In genomic region chr12:6693832-6694355, GRCh38 we compare ENCODE assay signal across 1 cellular context.
TF ChIP-seq lines count a peak whose summit lies in the region.

No MANE protein-coding gene starts in this region.

TF ChIP-seq in HCT116, 20 proteins besides CTCF, POLR2A, EP300 and RAD21:
- TF ChIP-seq ZFX (IDR thresholded peaks at IDR 0.05), result no peak
- 0 out of 2 replicates have a peak, but pooled peaks have one; percentile 27 for TF ChIP-seq POLR2AphosphoS5 (IDR thresholded peaks at IDR 0.05; ENCODE audit: low read depth, low read length)
